Comparison of ENCODE assay signal across 8 cellular contexts in genomic region chr22:26658671-26659478, GRCh38. TPM values are rescaled to one million over a fixed set of nuclear protein-coding genes. Genes with fewer than 3 reads are reported as not detected.
DNase-seq lines count a peak whose midpoint lies in the region; ATAC-seq, FAIRE-seq and TF ChIP-seq lines count a peak whose summit lies in the region.

No MANE protein-coding gene starts in this region.

- in situ Hi-C loops in KBM-7 (cut with MboI; ENCODE audit: low pct_unique_long_range_greater_than_20kb, low sequenced_read_pairs): no loop called here
- in situ Hi-C loops in transverse colon (cut with MboI; ENCODE audit: low pct_ligation_motif_present in 1 of 4, low pct_unique_long_range_greater_than_20kb in 1 of 4, low sequenced_read_pairs in 3 of 4): no loop called here

- FAIRE-seq in RCC 7860 (lab: Jason Lieb, UNC): peak; percentile 79

- H3K36me3 ChIP-seq in ovary (no peaks in the 10 kb centered on the region), transverse colon (no peaks in the 10 kb centered on the region)

- no peaks in the 10 kb centered on the region for H3K27me3 ChIP-seq in ovary
- H3K27me3 ChIP-seq in transverse colon: peaks cover 54% of the 10 kb centered on the region

- no peak for TF ChIP-seq CTCF in AG09309 (IDR thresholded peaks at IDR 0.05; ENCODE audit: control insufficient read depth, insufficient read depth, low read depth, low read length, missing control alignments)
- no peak for TF ChIP-seq CTCF in fibroblast of the aortic adventitia (IDR thresholded peaks at IDR 0.05; ENCODE audit: insufficient read depth, low read length)
- TF ChIP-seq CTCF in ovary (IDR thresholded peaks at IDR 0.05): no peak
- no peak for TF ChIP-seq CTCF in transverse colon (IDR thresholded peaks at IDR 0.05)

- intact Hi-C loops in ovary (cut with DNase I): loop anchor here in 1 of 4 donors (5.0 kb wide), 1 partner anchor 1772 kb away; no protein-coding TSS in a partner anchor
- intact Hi-C loops in transverse colon (cut with DNase I; ENCODE audit: low total_unique reads): no loop called here

- ATAC-seq in GM19043 (IDR thresholded peaks at IDR 0.05; ENCODE audit: low read depth, unreplicated experiment): peak; percentile 69

- H3K27ac ChIP-seq in ovary (no peak overlapping the region), transverse colon (peak overlapping the region in 1 of 4 donors; percentile 18)

- H3K4me3 ChIP-seq in AG09309 (ENCODE audit: control insufficient read depth, low read depth, low read length) (peak overlapping the region; percentile 36), fibroblast of the aortic adventitia (ENCODE audit: low read depth, low read length) (peak overlapping the region; percentile 43), ovary (peak overlapping the region; percentile 20), transverse colon (peak overlapping the region in 3 of 4 donors; percentile 1 to 42 (median 18))

- TF ChIP-seq EP300 in ovary (IDR thresholded peaks at IDR 0.05): no peak
- no peak for TF ChIP-seq EP300 in transverse colon (IDR thresholded peaks at IDR 0.05; ENCODE audit: low read depth)

- no peaks in the 10 kb centered on the region for H3K9me3 ChIP-seq in ovary
- no peaks in the 10 kb centered on the region for H3K9me3 ChIP-seq in transverse colon

- peak; percentile 67 for DNase-seq in AG09309 (ENCODE audit: low read depth)
- peak; percentile 82 for DNase-seq in KBM-7
- peak; percentile 78 for DNase-seq in RCC 7860 (ENCODE audit: low spot score)
- DNase-seq in activated T-helper 1 cell treated with anti-CD3 and anti-CD28 coated beads, Interleukin-2, amount 50 U/mL, for 16 hours (ENCODE audit: low read depth in 1 of 2, low spot score in 1 of 2): peak; percentile 51 to 59
- DNase-seq in fibroblast of the aortic adventitia (ENCODE audit: low read depth): peak; percentile 88
- peak in 1 of 5 donors; percentile 46 for DNase-seq in ovary
- DNase-seq in transverse colon: peak; percentile 68

- TF ChIP-seq POLR2A in ovary (IDR thresholded peaks at IDR 0.05) (no peak), transverse colon (IDR thresholded peaks at IDR 0.05) (no peak)

- H3K4me1 ChIP-seq in ovary (ENCODE audit: insufficient read depth) (no peaks in the 10 kb centered on the region), transverse colon (peaks cover 6 to 27% (median 23%) of the 10 kb centered on the region in 4 donors)

- 3 to 4% (median 3%) methylated on average over 27 of the region's 27 CpGs for WGBS in ovary, 3 donors
- 3 to 20% methylated on average over 1 to 24 of the region's 27 CpGs for WGBS in transverse colon (ENCODE audit: low coverage in 1 of 2), 2 donors

RNA-seq across cellular contexts. Expression of gene MIAT, which starts 1.5 kb away (rescaled TPM):
- total RNA-seq in fibroblast of the aortic adventitia (ENCODE audit: low replicate concordance) (0.72 and 2.0 TPM in 2 replicates), ovary (under 1 TPM; 0.34 to 0.85 (median 0.56) TPM), transverse colon (10 to 100 TPM in 1 of 4 donors, 1 to 10 TPM in 2, under 1 TPM in 1; 1.00 to 17.1 (median 3.0) TPM)
- under 1 TPM; 0.15 to 0.97 TPM for polyA plus RNA-seq in ovary

RNA-seq across cellular contexts. Expression of gene CRYBA4, which starts 37.1 kb away (rescaled TPM):
- total RNA-seq in fibroblast of the aortic adventitia (ENCODE audit: low replicate concordance) (not detected in 2 replicates), ovary (under 1 TPM in 1 of 7 donors, not detected in 6; 0.59 TPM), transverse colon (not detected)
- polyA plus RNA-seq in ovary: not detected

RNA-seq across cellular contexts. Expression of gene CRYBB1, which starts 41.0 kb away (rescaled TPM):
- total RNA-seq in fibroblast of the aortic adventitia (ENCODE audit: low replicate concordance) (not detected in 2 replicates), ovary (1 to 10 TPM in 1 of 7 donors, under 1 TPM in 4, not detected in 2; 0.26 to 1.4 (median 0.34) TPM), transverse colon (1 to 10 TPM in 2 of 4 donors, not detected in 2; 1.1 to 6.4 TPM)
- under 1 TPM; 0.48 to 0.80 TPM for polyA plus RNA-seq in ovary
